In genomic region chr13:72540818-72541217, GRCh38 we compare ENCODE assay signal across 24 cellular contexts.
DNase-seq lines count a peak whose midpoint lies in the region; ATAC-seq and TF ChIP-seq lines count a peak whose summit lies in the region.
"Had no signal": no experiment of that assay in that cellular context is flagged by ENCODE, and none has a peak within 500 bp of the region (broad histone marks: within the 10 kb centered on the region; RNA-seq: fewer than 3 reads in every experiment).

No MANE protein-coding gene starts in this region.

- CTCF ChIA-PET in PC-3 (lab: Charles Lee) = no interaction called here

- H3K9me3 ChIP-seq in PC-3 (ENCODE audit: low read length) = no peaks in the 10 kb centered on the region
- H3K9me3 ChIP-seq: BE2C, BLaER1 had no signal

- H3K4me1 ChIP-seq in PC-3 (ENCODE audit: insufficient read depth, low read length) = no peaks in the 10 kb centered on the region
- H3K4me1 ChIP-seq: BE2C, BLaER1 had no signal

- H3K4me1 Mint-ChIP-seq in mesothelial cell of epicardium = peaks cover 44% of the 10 kb centered on the region
- H3K4me1 Mint-ChIP-seq in nephron progenitor cell = peaks cover 8% of the 10 kb centered on the region
- H3K4me1 Mint-ChIP-seq: CD14-positive monocyte; CD4-positive, alpha-beta memory T cell; CD4-positive, CD25-positive, alpha-beta regulatory T cell; CD8-positive, alpha-beta memory T cell had no signal

- H3F3A ChIP-seq in PC-3 (ENCODE audit: low read length, unreplicated experiment) = no peaks in the 10 kb centered on the region

- no peak overlapping the region for H3K4me3 Mint-ChIP-seq in mesothelial cell of epicardium
- H3K4me3 Mint-ChIP-seq in nephron progenitor cell = no peak overlapping the region
- H3K4me3 Mint-ChIP-seq: CD14-positive monocyte; CD4-positive, alpha-beta memory T cell; CD4-positive, CD25-positive, alpha-beta regulatory T cell; CD8-positive, alpha-beta memory T cell had no signal

- TF ChIP-seq CTCF in mesothelial cell of epicardium (IDR thresholded peaks at IDR 0.05; ENCODE audit: unreplicated experiment) (no peak), nephron progenitor cell (IDR thresholded peaks at IDR 0.05) (no peak), PC-3 (conservative IDR thresholded peaks at IDR 0.05; ENCODE audit: low read depth, low read length) (no peak)

- H4K20me1 ChIP-seq in PC-3 (ENCODE audit: low read length) = no peaks in the 10 kb centered on the region
- H4K20me1 ChIP-seq: BLaER1 had no signal

- H3K9me3 Mint-ChIP-seq in mesothelial cell of epicardium = no peaks in the 10 kb centered on the region
- no peaks in the 10 kb centered on the region for H3K9me3 Mint-ChIP-seq in nephron progenitor cell

- no peaks in the 10 kb centered on the region for H3K9me2 ChIP-seq in PC-3 (replicated peaks; ENCODE audit: low read length)

- no peak overlapping the region for H3K4me3 ChIP-seq in PC-3 (ENCODE audit: low read length)
- H3K4me3 ChIP-seq: BLaER1, GM12878 had no signal

- POLR2A ChIA-PET in PC-3 (lab: Charles Lee; ENCODE audit: unreplicated experiment) = no interaction called here

- no peak overlapping the region for H3K4me2 ChIP-seq in PC-3 (ENCODE audit: low read length)
- H3K4me2 ChIP-seq: BLaER1 had no signal

- H3K36me3 ChIP-seq in PC-3 (ENCODE audit: low read depth, low read length) = no peaks in the 10 kb centered on the region
- H3K36me3 ChIP-seq: BE2C, BLaER1 had no signal

- H3K36me3 Mint-ChIP-seq in mesothelial cell of epicardium = no peaks in the 10 kb centered on the region
- H3K36me3 Mint-ChIP-seq in nephron progenitor cell (ENCODE audit: low read depth) = no peaks in the 10 kb centered on the region
- H3K36me3 Mint-ChIP-seq: CD14-positive monocyte; CD4-positive, alpha-beta memory T cell; CD4-positive, CD25-positive, alpha-beta regulatory T cell; CD8-positive, alpha-beta memory T cell had no signal

- no peak overlapping the region for H2AFZ ChIP-seq in PC-3 (ENCODE audit: low read length)

- no TSS peak for BruUV-seq in PC-3 (replicated peaks; lab: Mats Ljungman, UMichigan)

- ATAC-seq in PC-3 = no peak
- ATAC-seq: GM12878 had no signal

- H3K27me3 Mint-ChIP-seq in mesothelial cell of epicardium (ENCODE audit: low read depth) (no peaks in the 10 kb centered on the region), nephron progenitor cell (ENCODE audit: low read depth, poor library complexity) (peaks cover 3% of the 10 kb centered on the region)
- H3K27me3 Mint-ChIP-seq: CD4-positive, alpha-beta memory T cell; CD4-positive, CD25-positive, alpha-beta regulatory T cell had no signal

- H3K79me2 ChIP-seq in PC-3 (ENCODE audit: low read length) = no peaks in the 10 kb centered on the region

- no peak overlapping the region for H3K9ac ChIP-seq in PC-3 (ENCODE audit: low read length)
- H3K9ac ChIP-seq: BLaER1 had no signal

- peak; percentile 69 for DNase-seq in NCI-H82 (lab: John Stamatoyannopoulos, UW)
- no peak for DNase-seq in mesothelial cell of epicardium (ENCODE audit: low spot score in 2 of 2, unreplicated experiment in 2 of 2)
- DNase-seq in nephron progenitor cell = no peak
- DNase-seq in hepatic stellate cell (ENCODE audit: low spot score) = no peak
- no peak for DNase-seq in NCI-H1048 (lab: John Stamatoyannopoulos, UW)
- no peak for DNase-seq in PC-3
- DNase-seq: 8988T; ACHN; BE2C; C1 segment of cervical spinal cord; CD4-positive, alpha-beta memory T cell; CD4-positive, CD25-positive, alpha-beta regulatory T cell; CD8-positive, alpha-beta memory T cell; COR-L47; DMS 273 treated with DMSO at 0.1 percent for 48 hours; DMS153; DMS53; DMS79; DND-41; EL; GDM1 had no signal

- H3K27ac Mint-ChIP-seq in mesothelial cell of epicardium (peak overlapping the region; percentile 7), nephron progenitor cell (peak overlapping the region; percentile 78)
- H3K27ac Mint-ChIP-seq: CD14-positive monocyte; CD4-positive, alpha-beta memory T cell; CD4-positive, CD25-positive, alpha-beta regulatory T cell; CD8-positive, alpha-beta memory T cell had no signal

- H3K27ac ChIP-seq in PC-3 (ENCODE audit: low read length) = no peak overlapping the region
- H3K27ac ChIP-seq: BLaER1 had no signal

- intact Hi-C loops in PC-3 (cut with micrococcal nuclease) = no loop called here

- no peaks in the 10 kb centered on the region for H3K27me3 ChIP-seq in PC-3 (ENCODE audit: low read length)
- H3K27me3 ChIP-seq: BE2C, BLaER1 had no signal
